ENCODE assay signal across 8 cellular contexts in the genomic region with DNA sequence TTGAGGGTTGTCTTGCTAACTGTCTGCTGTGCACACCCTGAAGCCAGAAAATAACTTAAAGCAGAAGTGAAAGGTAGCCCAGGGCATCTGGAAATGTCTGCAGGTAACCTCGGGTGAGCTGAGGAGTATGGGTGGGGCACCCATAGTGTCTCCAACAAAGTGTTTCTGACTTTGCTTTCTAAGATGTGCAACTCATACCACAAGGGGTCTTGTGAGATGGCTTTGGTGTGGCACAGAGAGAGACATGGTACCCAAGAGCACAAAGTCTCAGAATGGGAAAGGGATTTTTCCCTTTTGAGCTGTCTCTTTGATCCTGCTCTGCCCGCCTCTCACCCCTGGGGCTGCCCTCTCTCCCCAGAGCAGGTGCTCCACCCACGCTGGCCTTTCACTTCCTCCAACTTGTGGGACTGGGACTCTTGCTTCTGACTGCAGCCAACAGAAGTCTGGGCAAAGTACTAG. TPM values are rescaled to one million over a fixed set of nuclear protein-coding genes. Genes with fewer than 3 reads are reported as not detected.
DNase-seq lines count a peak whose midpoint lies in the region; ATAC-seq and TF ChIP-seq lines count a peak whose summit lies in the region.

No MANE protein-coding gene starts in this region.

- peaks cover 44% of the 10 kb centered on the region for H3K4me1 Mint-ChIP-seq in activated naive CD8-positive, alpha-beta T cell (ENCODE audit: low read depth)
- H3K4me1 Mint-ChIP-seq in progenitor cell of endocrine pancreas (ENCODE audit: low read depth), result no peaks in the 10 kb centered on the region

- H3K4me1 ChIP-seq in effector memory CD4-positive, alpha-beta T cell (ENCODE audit: control insufficient read depth, insufficient read depth, low read length, poor library complexity, severe bottlenecking), result peaks cover 6% of the 10 kb centered on the region

- no peak overlapping the region for H3K4me3 ChIP-seq in effector memory CD4-positive, alpha-beta T cell (ENCODE audit: insufficient read depth, low read depth, low read length, poor library complexity, severe bottlenecking)

- H3K36me3 Mint-ChIP-seq in activated naive CD8-positive, alpha-beta T cell, result no peaks in the 10 kb centered on the region
- H3K36me3 Mint-ChIP-seq in progenitor cell of endocrine pancreas (ENCODE audit: insufficient read depth), result no peaks in the 10 kb centered on the region

- H3K27me3 Mint-ChIP-seq in activated naive CD8-positive, alpha-beta T cell, result no peaks in the 10 kb centered on the region
- no peaks in the 10 kb centered on the region for H3K27me3 Mint-ChIP-seq in progenitor cell of endocrine pancreas

- peak overlapping the region; percentile 25 for H3K4me3 Mint-ChIP-seq in activated naive CD8-positive, alpha-beta T cell
- H3K4me3 Mint-ChIP-seq in progenitor cell of endocrine pancreas (ENCODE audit: low read depth), result no peak overlapping the region

- peak; percentile 88 for ATAC-seq in GM21515 (IDR thresholded peaks at IDR 0.05; ENCODE audit: unreplicated experiment)
- peak; percentile 65 for ATAC-seq in HG03575 (IDR thresholded peaks at IDR 0.05; ENCODE audit: extremely low read depth, insufficient number of reproducible peaks, low FRiP score, unreplicated experiment)

- no peaks in the 10 kb centered on the region for H3K27me3 ChIP-seq in effector memory CD4-positive, alpha-beta T cell (replicated peaks; ENCODE audit: control insufficient read depth, insufficient read depth, low read length, poor library complexity, severe bottlenecking)

- no peaks in the 10 kb centered on the region for H3K9me3 ChIP-seq in effector memory CD4-positive, alpha-beta T cell (ENCODE audit: control insufficient read depth, low read length)

- no peak overlapping the region for H3K27ac Mint-ChIP-seq in activated naive CD8-positive, alpha-beta T cell
- H3K27ac Mint-ChIP-seq in progenitor cell of endocrine pancreas, result no peak overlapping the region

- TF ChIP-seq POLR2A in GM15510 (IDR thresholded peaks at IDR 0.05; ENCODE audit: borderline replicate concordance, extremely low read depth, insufficient read length), result peak; percentile 24

- TF ChIP-seq CTCF in progenitor cell of endocrine pancreas (IDR thresholded peaks at IDR 0.05; ENCODE audit: unreplicated experiment), result no peak

- no peaks in the 10 kb centered on the region for H3K36me3 ChIP-seq in effector memory CD4-positive, alpha-beta T cell (ENCODE audit: control insufficient read depth, insufficient read depth, low read length)

- H3K27ac ChIP-seq in effector memory CD4-positive, alpha-beta T cell (ENCODE audit: insufficient read depth, low read length, poor library complexity, severe bottlenecking), result no peak overlapping the region

- DNase-seq in stimulated activated CD4-positive, alpha-beta T cell treated with anti-CD3 and anti-CD28 coated beads, Interleukin-12 subunit alpha, Interleukin-12 subunit beta, amount 100 ng/mL, for 4 hours, result peak; percentile 12
- no peak for DNase-seq in progenitor cell of endocrine pancreas (ENCODE audit: low spot score, unreplicated experiment)
- no peak for DNase-seq in effector memory CD4-positive, alpha-beta T cell
- DNase-seq in NCI-H187 treated with DMSO at 0.1 percent for 48 hours (lab: John Stamatoyannopoulos, UW), result no peak

- no peaks in the 10 kb centered on the region for H3K9me3 Mint-ChIP-seq in activated naive CD8-positive, alpha-beta T cell (ENCODE audit: low read depth)
- no peaks in the 10 kb centered on the region for H3K9me3 Mint-ChIP-seq in progenitor cell of endocrine pancreas (ENCODE audit: low read depth)

RNA-seq across cellular contexts. Expression of a gene that starts 6.9 kb away (rescaled TPM):
- 67.7 TPM in 2 replicates for total RNA-seq in progenitor cell of endocrine pancreas

RNA-seq across cellular contexts. Expression of a gene that starts 9.0 kb away (rescaled TPM):
- 1.1 and 1.3 TPM in 2 replicates for total RNA-seq in progenitor cell of endocrine pancreas
